8 cellular contexts compared by ENCODE assay signal in genomic region chr5:138352071-138352721, GRCh38. TPM values are rescaled to one million over a fixed set of nuclear protein-coding genes. Genes with fewer than 3 reads are reported as not detected.
DNase-seq lines count a peak whose midpoint lies in the region; ATAC-seq and TF ChIP-seq lines count a peak whose summit lies in the region.

Gene KDM3B, plus strand, starts transcription at chr5:138352685. Its CDS starts 111 bp downstream, at chr5:138352796.

- peak within 1 kb of the TSS; percentile 32; the same call in 1 of the 2 replicates for H2BK120ac ChIP-seq in IMR-90 (ENCODE audit: low read depth, low read length)

- peak within 1 kb of the TSS; percentile 73 for H3K4me3 ChIP-seq in IMR-90 (ENCODE audit: insufficient read depth, low read depth, low read length)
- H3K4me3 ChIP-seq in PC-9, result peak within 1 kb of the TSS; percentile 79
- peak within 1 kb of the TSS; percentile 76 to 95 for H3K4me3 ChIP-seq in muscle layer of duodenum (ENCODE audit: low read depth in 1 of 2, low read length in 2 of 2)

- TF ChIP-seq CTCF in IMR-90 (conservative IDR thresholded peaks at IDR 0.05; ENCODE audit: low read depth, low read length) (peak; percentile 99), PC-9 (conservative IDR thresholded peaks at IDR 0.05) (peak; percentile 96)

- DNase-seq in DMS 273 (lab: John Stamatoyannopoulos, UW; ENCODE audit: unreplicated experiment), result peak; percentile 96
- peak; percentile 80 for DNase-seq in IMR-90
- peak; percentile 68 to 98 for DNase-seq in PC-9
- DNase-seq in activated T-cell treated with anti-CD3 and anti-CD28 coated beads, Interleukin-2, amount 50 U/mL, for 24 hours, result peak; percentile 99
- DNase-seq in stimulated activated CD8-positive, alpha-beta memory T cell treated with anti-CD3 and anti-CD28 coated beads, Interleukin-7, amount 100 ng/mL, for 24 hours (ENCODE audit: low read depth), result peak; percentile 79

- H3K23ac ChIP-seq in IMR-90 (ENCODE audit: low read depth, low read length), result peak within 1 kb of the TSS; percentile 90

- BruUV-seq in IMR-90 (replicated peaks; lab: Mats Ljungman, UMichigan) (no TSS peak), PC-9 (replicated peaks; lab: Mats Ljungman, UMichigan) (TSS peak; percentile 71)

- peak within 1 kb of the TSS; percentile 76 for H3K9ac ChIP-seq in IMR-90 (ENCODE audit: low read depth, low read length)

- H2BK15ac ChIP-seq in IMR-90 (ENCODE audit: low read depth, low read length), result no peak within 1 kb of the TSS

- no peak; the same call in 1 of the 2 replicates for TF ChIP-seq RAD21 in IMR-90 (IDR thresholded peaks at IDR 0.05; ENCODE audit: low read length)

- CTCF ChIA-PET in IMR-90 (lab: Yijun Ruan, JAX) (interaction anchor here (0.5 to 2.8 kb wide), 14 partner anchors 10 to 1112 kb away, joined by 3 to 24 read pairs (median 5); partner anchors contain the start of genes CDC25C and FAM53C), PC-9 (lab: Charles Lee) (interaction anchor here (0.5 to 2.3 kb wide), 10 partner anchors 13 to 175 kb away, joined by 3 to 17 read pairs (median 4); partner anchors contain the start of genes BRD8, CDC25C, FAM53C and KIF20A)

- peaks cover 43% of the 10 kb centered on the region for H3K79me2 ChIP-seq in PC-9 (ENCODE audit: low read depth)

- H3K27me3 ChIP-seq in IMR-90 (ENCODE audit: control insufficient read depth, insufficient read depth, low read length) (no peaks in the 10 kb centered on the region), PC-9 (ENCODE audit: insufficient read depth, low read depth) (no peaks in the 10 kb centered on the region), muscle layer of duodenum (ENCODE audit: low read depth, low read length) (no peaks in the 10 kb centered on the region)

- peak within 1 kb of the TSS; percentile 86 for H2BK5ac ChIP-seq in IMR-90 (ENCODE audit: low read depth, low read length, poor library complexity, severe bottlenecking)

- H2AFZ ChIP-seq in IMR-90 (replicated peaks; ENCODE audit: low read length, poor library complexity), result peak within 1 kb of the TSS; percentile 82
- H2AFZ ChIP-seq in PC-9, result peak within 1 kb of the TSS; percentile 83

- H3K4me1 Mint-ChIP-seq in activated T-cell treated with anti-CD3 and anti-CD28 coated beads, Interleukin-2, amount 50 U/mL, for 24 hours (ENCODE audit: low read depth), result peaks cover 47% of the 10 kb centered on the region

- peak within 1 kb of the TSS; percentile 64 for H4K5ac ChIP-seq in IMR-90 (ENCODE audit: low read depth, low read length)

- no peak within 1 kb of the TSS for H2BK20ac ChIP-seq in IMR-90 (ENCODE audit: low read depth, low read length)

- peak within 1 kb of the TSS; percentile 91 for H3K4me3 Mint-ChIP-seq in activated T-cell treated with anti-CD3 and anti-CD28 coated beads, Interleukin-2, amount 50 U/mL, for 24 hours

- peak within 1 kb of the TSS; percentile 53 for H3K14ac ChIP-seq in IMR-90 (replicated peaks; ENCODE audit: low read depth, low read length)

- H3K9me2 ChIP-seq in PC-9 (ENCODE audit: insufficient read depth), result no peaks in the 10 kb centered on the region

- peak within 1 kb of the TSS; percentile 55 for H3K4ac ChIP-seq in IMR-90 (ENCODE audit: low read depth, low read length)

- TF ChIP-seq POLR2A in IMR-90 (IDR thresholded peaks at IDR 0.05; ENCODE audit: low read depth, low read length), result no peak

- H3K56ac ChIP-seq in IMR-90 (ENCODE audit: extremely low read depth, insufficient read depth, low read length), result peak within 1 kb of the TSS; percentile 67

- H3K36me3 Mint-ChIP-seq in activated T-cell treated with anti-CD3 and anti-CD28 coated beads, Interleukin-2, amount 50 U/mL, for 24 hours (ENCODE audit: low read depth), result peaks cover 45% of the 10 kb centered on the region

- peak; percentile 63 for ATAC-seq in GM21515 (IDR thresholded peaks at IDR 0.05; ENCODE audit: unreplicated experiment)
- ATAC-seq in IMR-90 (ENCODE audit: low read depth), result peak; percentile 83
- ATAC-seq in esophagus mucosa, result peak; percentile 98

- intact Hi-C loops in IMR-90 (cut with micrococcal nuclease), result no loop called here
- intact Hi-C loops in PC-9 (cut with micrococcal nuclease; ENCODE audit: unreplicated experiment), result no loop called here

- H3K9me1 ChIP-seq in IMR-90 (ENCODE audit: insufficient read depth, low read length), result peaks cover 8% of the 10 kb centered on the region; the same call in 1 of the 2 replicates

- H4K8ac ChIP-seq in IMR-90 (ENCODE audit: low read depth in 2 of 2, low read length in 2 of 2), result peak within 1 kb of the TSS in 1 of 2 experiments; percentile 61; a peak in 2 of 4 replicates

- H3K27me3 Mint-ChIP-seq in activated T-cell treated with anti-CD3 and anti-CD28 coated beads, Interleukin-2, amount 50 U/mL, for 24 hours, result no peaks in the 10 kb centered on the region

- peak within 1 kb of the TSS; percentile 3; the same call in 1 of the 2 replicates for H3K18ac ChIP-seq in IMR-90 (ENCODE audit: low read depth, low read length)

- H3K36me3 ChIP-seq in IMR-90 (ENCODE audit: control insufficient read depth, insufficient read depth, low read length) (peaks cover 19% of the 10 kb centered on the region), PC-9 (ENCODE audit: low read depth) (0 out of 2 replicates have a peak, but pooled peaks cover 8% of the 10 kb centered on the region), muscle layer of duodenum (ENCODE audit: control insufficient read depth in 1 of 2, insufficient read depth in 2 of 2, low read length in 2 of 2) (peaks cover 15 to 31% of the 10 kb centered on the region in 2 donors)

- H3F3A ChIP-seq in PC-9 (ENCODE audit: insufficient read depth, low read depth), result peaks cover 31% of the 10 kb centered on the region; the same call in 1 of the 2 replicates

- H3K27ac Mint-ChIP-seq in activated T-cell treated with anti-CD3 and anti-CD28 coated beads, Interleukin-2, amount 50 U/mL, for 24 hours, result peak within 1 kb of the TSS; percentile 93

- H3K4me2 ChIP-seq in IMR-90 (ENCODE audit: low read depth, low read length) (peak within 1 kb of the TSS; percentile 89), PC-9 (peak within 1 kb of the TSS; percentile 88)

- H3K27ac ChIP-seq in IMR-90 (ENCODE audit: insufficient read depth, low read length), result peak within 1 kb of the TSS; percentile 78
- H3K27ac ChIP-seq in PC-9, result peak within 1 kb of the TSS; percentile 71
- peak within 1 kb of the TSS; percentile 92 for H3K27ac ChIP-seq in muscle layer of duodenum (ENCODE audit: low read length)

- dilution Hi-C loops in IMR-90 (cut with HindIII; ENCODE audit: low sequenced_read_pairs, unreplicated experiment), result no loop called here

- in situ Hi-C loops in IMR-90 (cut with MboI; ENCODE audit: low sequenced_read_pairs), result no loop called here

- peaks cover 8% of the 10 kb centered on the region for H3K9me3 Mint-ChIP-seq in activated T-cell treated with anti-CD3 and anti-CD28 coated beads, Interleukin-2, amount 50 U/mL, for 24 hours

- WGBS in IMR-90 (ENCODE audit: extremely low coverage in 2 of 2, insufficient read length in 1 of 2), 2 experiments, result 0% methylated on average over 4 of the region's 30 CpGs; no CpG with 5 or more reads in 1 of the 2 experiments

- peak within 1 kb of the TSS; percentile 21; the same call in 1 of the 2 replicates for H4K91ac ChIP-seq in IMR-90 (ENCODE audit: insufficient read depth, low read depth, low read length)

- peak within 1 kb of the TSS; percentile 42; the same call in 1 of the 2 replicates for H2AK5ac ChIP-seq in IMR-90 (ENCODE audit: low read depth, low read length)

- peaks cover 4% of the 10 kb centered on the region for H3K9me3 ChIP-seq in IMR-90 (ENCODE audit: control insufficient read depth, insufficient read depth, low read length)
- peaks cover 12% of the 10 kb centered on the region for H3K9me3 ChIP-seq in PC-9 (ENCODE audit: insufficient read depth, low read depth)
- no peaks in the 10 kb centered on the region for H3K9me3 ChIP-seq in muscle layer of duodenum (ENCODE audit: control insufficient read depth in 1 of 2, low read length in 2 of 2)

- H4K20me1 ChIP-seq in IMR-90 (ENCODE audit: insufficient read depth, low read length) (peaks cover 29% of the 10 kb centered on the region), PC-9 (ENCODE audit: insufficient read depth) (peaks cover 28% of the 10 kb centered on the region; the same call in 1 of the 2 replicates)

- H3K4me1 ChIP-seq in IMR-90 (ENCODE audit: control insufficient read depth, insufficient read depth, low read length) (peaks cover 2% of the 10 kb centered on the region; the same call in 1 of the 2 replicates), PC-9 (replicated peaks; ENCODE audit: insufficient read depth) (peaks cover 22% of the 10 kb centered on the region), muscle layer of duodenum (ENCODE audit: control insufficient read depth in 1 of 2, insufficient read depth in 2 of 2, low read length in 2 of 2) (peaks cover 14 to 23% of the 10 kb centered on the region in 2 donors)

- H2AK9ac ChIP-seq in IMR-90 (replicated peaks; ENCODE audit: low read depth, low read length, poor library complexity), result peak within 1 kb of the TSS; percentile 93

- H3K79me1 ChIP-seq in IMR-90 (ENCODE audit: low read depth in 1 of 2, low read length in 2 of 2), result peaks cover 6 to 36% of the 10 kb centered on the region in 2 experiments; a peak in 3 of 4 replicates

- POLR2A ChIA-PET in IMR-90 (lab: Charles Lee; ENCODE audit: unreplicated experiment), result interaction anchor here (1.0 kb wide), 1 partner anchor 14 kb away, joined by 5 read pairs; the partner anchor contains the start of gene FAM53C
- POLR2A ChIA-PET in PC-9 (lab: Charles Lee; ENCODE audit: unreplicated experiment), result interaction anchor here (0.6 to 2.3 kb wide), 4 partner anchors 14 to 261 kb away, joined by 3 to 8 read pairs (median 4); partner anchors contain the start of genes CDC25C and FAM53C

TF ChIP-seq in IMR-90, 13 proteins besides CTCF, POLR2A, EP300 and RAD21:
- TF ChIP-seq MAZ (IDR thresholded peaks at IDR 0.05; ENCODE audit: borderline replicate concordance, low read depth, low read length), result peak; percentile 94
- no peak for TF ChIP-seq BHLHE40 (IDR thresholded peaks at IDR 0.05; ENCODE audit: low read depth, low read length)

RNA-seq across cellular contexts. Expression of gene KDM3B, which starts in this region (rescaled TPM):
- total RNA-seq in IMR-90 (2012; rRNA removed) (35.8 and 36.7 TPM in 2 replicates), PC-9 (2021) (75.0 and 76.7 TPM in 2 replicates), esophagus mucosa (32.1 TPM)
- 17.1 and 19.4 TPM in 2 replicates for polyA plus RNA-seq in IMR-90 (2012; rRNA removed)
- polyA plus RNA-seq in IMR-90 (2012; cell fraction: cytosol; rRNA removed), result 5.8 and 7.3 TPM in 2 replicates
- polyA plus RNA-seq in IMR-90 (2012; cell fraction: nucleus; rRNA removed; ENCODE audit: low replicate concordance), result 8.0 and 37.0 TPM in 2 replicates

Comparison
In these comparisons a context has a peak if more than half of its experiments do, and no peak if none do; other contexts are left out.
1. Peak in every context shown above with its lines: DNase-seq, ATAC-seq, H3K4me3 ChIP-seq and H3K27ac ChIP-seq.